12 cellular contexts compared by ENCODE assay signal in the genomic region with DNA sequence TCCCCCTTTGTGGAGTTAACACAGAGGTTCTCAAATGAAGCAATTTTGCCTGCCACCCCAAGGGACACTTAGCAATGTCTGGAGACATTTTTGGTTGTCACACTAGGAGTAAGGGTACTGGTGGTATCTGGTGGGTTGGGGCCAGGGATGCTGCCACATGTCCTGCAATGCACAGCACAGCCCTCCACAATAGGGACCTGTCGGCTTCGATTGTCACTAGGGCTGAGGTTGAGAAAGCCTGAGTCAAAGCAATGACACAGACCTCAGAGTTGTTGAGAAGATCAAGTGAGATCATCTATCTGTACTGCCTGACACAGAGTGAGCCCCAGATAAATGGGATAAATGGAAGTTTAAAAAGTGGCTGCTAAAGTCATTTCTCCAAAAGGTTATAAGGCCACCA.
DNase-seq lines count a peak whose midpoint lies in the region; ATAC-seq and TF ChIP-seq lines count a peak whose summit lies in the region.
"Had no signal": no experiment of that assay in that cellular context is flagged by ENCODE, and none has a peak within 500 bp of the region (broad histone marks: within the 10 kb centered on the region; RNA-seq: fewer than 3 reads in every experiment).

No MANE protein-coding gene starts in this region.

- ATAC-seq in foreskin keratinocyte (peak; percentile 56), GM18511 (IDR thresholded peaks at IDR 0.05; ENCODE audit: unreplicated experiment) (no peak), HG03108 (IDR thresholded peaks at IDR 0.05; ENCODE audit: unreplicated experiment) (no peak)
- ATAC-seq: CD8-positive, alpha-beta T cell had no signal

- H3K27ac ChIP-seq in foreskin keratinocyte: peak overlapping the region; percentile 90

- no peaks in the 10 kb centered on the region for H3K9me3 ChIP-seq in skeletal muscle satellite cell (replicated peaks; ENCODE audit: low read length)

- H3K27me3 ChIP-seq in foreskin keratinocyte: no peaks in the 10 kb centered on the region
- no peaks in the 10 kb centered on the region for H3K27me3 ChIP-seq in skeletal muscle satellite cell (ENCODE audit: control insufficient read depth, insufficient read depth, low read length)
- H3K27me3 ChIP-seq: dorsolateral prefrontal cortex had no signal

- no peaks in the 10 kb centered on the region for H3K36me3 ChIP-seq in skeletal muscle satellite cell (ENCODE audit: insufficient read depth, low read length)

- no peak for TF ChIP-seq CTCF in foreskin keratinocyte (conservative IDR thresholded peaks at IDR 0.05)

- DNase-seq in ELR (ENCODE audit: low read depth): peak; percentile 79
- DNase-seq in T1000 (lab: John Stamatoyannopoulos, UW): peak; percentile 8
- DNase-seq in foreskin keratinocyte: peak; percentile 41 to 65
- no peak for DNase-seq in amygdala (lab: John Stamatoyannopoulos, UW)
- no peak for DNase-seq in SHP77 treated with DMSO at 0.1 percent for 48 hours (lab: John Stamatoyannopoulos, UW)
- DNase-seq: activated B cell treated with CpG ODN at 0.5 μM for 24 hours; CD8-positive, alpha-beta T cell; NCI-H2081 treated with DMSO at 0.1 percent for 48 hours had no signal

- peaks cover 24% of the 10 kb centered on the region for H3K4me1 ChIP-seq in foreskin keratinocyte
- peaks cover 60% of the 10 kb centered on the region for H3K4me1 ChIP-seq in skeletal muscle satellite cell (ENCODE audit: control insufficient read depth, insufficient read depth, low read length)

- peak overlapping the region; percentile 39 for H3K4me3 ChIP-seq in skeletal muscle satellite cell (ENCODE audit: low read length)
- H3K4me3 ChIP-seq: dorsolateral prefrontal cortex had no signal

- peak overlapping the region; percentile 60 for H3K4me2 ChIP-seq in skeletal muscle satellite cell (ENCODE audit: low read length)

- peak overlapping the region; percentile 86 for H3K9ac ChIP-seq in skeletal muscle satellite cell (ENCODE audit: low read depth, low read length)

Comparison
In these comparisons a context has a peak if more than half of its experiments do, and no peak if none do; other contexts are left out.
1. DNase-seq: peak in ELR (single experiment), T1000 (single experiment) and foreskin keratinocyte (2 of 2); none in amygdala (0 of 56) and SHP77 treated with DMSO at 0.1 percent for 48 hours (single experiment).